Comparison of ENCODE assay signal across 8 cellular contexts in the genomic region with DNA sequence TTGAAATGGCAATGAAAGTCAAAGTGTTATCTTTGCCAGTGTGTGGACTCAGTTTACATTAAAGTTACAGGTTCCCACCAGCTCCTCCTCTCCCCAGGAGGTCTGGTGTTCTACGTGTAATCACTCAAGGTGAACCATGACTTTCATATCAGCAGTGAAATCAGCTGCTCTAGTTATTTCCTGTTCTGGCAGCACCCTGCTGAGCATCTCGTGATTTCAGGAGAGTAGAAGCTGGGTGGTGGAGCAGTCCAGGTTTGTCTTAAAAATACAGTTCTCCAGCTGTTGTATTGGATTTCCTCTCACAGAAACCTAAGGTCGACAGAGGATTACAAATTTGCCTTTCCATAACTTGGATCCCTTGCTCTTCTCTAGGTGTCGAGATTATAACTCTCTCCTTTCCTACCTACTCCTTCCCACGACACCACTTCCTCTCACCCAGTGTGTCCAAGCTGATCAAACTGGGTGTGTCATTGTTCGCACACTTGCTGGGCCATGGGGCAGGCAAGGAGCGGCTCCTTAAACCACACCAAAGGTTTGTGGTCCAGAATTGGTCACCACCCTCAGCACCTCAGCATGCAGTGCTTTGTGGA. TPM values are rescaled to one million over a fixed set of nuclear protein-coding genes. Genes with fewer than 3 reads are reported as not detected.
DNase-seq lines count a peak whose midpoint lies in the region; ATAC-seq and TF ChIP-seq lines count a peak whose summit lies in the region.

No MANE protein-coding gene starts in this region.

- peak; percentile 55 for DNase-seq in Panc1 (ENCODE audit: low read depth, low spot score)
- peak; percentile 76 for DNase-seq in mucosa of gallbladder (ENCODE audit: low spot score)
- no peak for DNase-seq in putamen (ENCODE audit: low spot score)
- DNase-seq in NCI-H2081 treated with DMSO at 0.1 percent for 48 hours (lab: John Stamatoyannopoulos, UW): no peak
- no peak for DNase-seq in HK-2 (ENCODE audit: unreplicated experiment)
- no peak for DNase-seq in mesothelial cell of epicardium (ENCODE audit: low spot score in 2 of 2, unreplicated experiment in 2 of 2)

- H3K27me3 Mint-ChIP-seq in mesothelial cell of epicardium (ENCODE audit: low read depth): peaks cover 3% of the 10 kb centered on the region

- POLR2A ChIA-PET in Panc1 (lab: Charles Lee): no interaction called here

- in situ Hi-C loops in Panc1 (cut with HindIII; ENCODE audit: low pct_unique_long_range_greater_than_20kb, low sequenced_read_pairs): no loop called here

- no TSS peak for BruUV-seq in Panc1 (replicated peaks; lab: Mats Ljungman, UMichigan)

- H3K4me1 Mint-ChIP-seq in mesothelial cell of epicardium: no peaks in the 10 kb centered on the region

- H3K9me3 Mint-ChIP-seq in mesothelial cell of epicardium: no peaks in the 10 kb centered on the region

- intact Hi-C loops in Panc1 (cut with micrococcal nuclease; ENCODE audit: unreplicated experiment): no loop called here

- H3K27ac ChIP-seq in Panc1 (ENCODE audit: low read length): no peak overlapping the region; the same call in 1 of the 2 replicates

- CTCF ChIA-PET in Panc1 (lab: Charles Lee): no interaction called here

- no peak for TF ChIP-seq CTCF in Panc1 (IDR thresholded peaks at IDR 0.05)
- TF ChIP-seq CTCF in mesothelial cell of epicardium (IDR thresholded peaks at IDR 0.05; ENCODE audit: unreplicated experiment): no peak

- H3K4me3 ChIP-seq in Panc1 (ENCODE audit: low read depth in 2 of 2, low read length in 2 of 2): no peak overlapping the region

- no peaks in the 10 kb centered on the region for H3K27me3 ChIP-seq in Panc1 (ENCODE audit: control insufficient read depth, insufficient read depth, low read length)

- ATAC-seq in GM18909 (IDR thresholded peaks at IDR 0.05; ENCODE audit: poor library complexity, unreplicated experiment) (peak; percentile 69), HG02763 (IDR thresholded peaks at IDR 0.05; ENCODE audit: unreplicated experiment) (peak; percentile 60), Panc1 (peak; percentile 63)

- H3K4me1 ChIP-seq in Panc1 (ENCODE audit: control insufficient read depth, insufficient read depth, low read length): peaks cover 6% of the 10 kb centered on the region

- H3K27ac Mint-ChIP-seq in mesothelial cell of epicardium: no peak overlapping the region

- H3K9me3 ChIP-seq in Panc1 (ENCODE audit: control insufficient read depth, insufficient read depth, low read depth, low read length): no peaks in the 10 kb centered on the region

- no peaks in the 10 kb centered on the region for H3K36me3 Mint-ChIP-seq in mesothelial cell of epicardium

- H3K4me3 Mint-ChIP-seq in mesothelial cell of epicardium: no peak overlapping the region

- H3K36me3 ChIP-seq in Panc1 (ENCODE audit: control insufficient read depth, insufficient read depth, low read length): no peaks in the 10 kb centered on the region

RNA-seq across cellular contexts. Expression of gene ARHGAP25, which starts 13.0 kb away (rescaled TPM):
- 0.49 TPM for total RNA-seq in Panc1 (2021; ENCODE audit: unreplicated experiment)
- not detected for polyA plus RNA-seq in Panc1 (2012; ENCODE audit: insufficient read length)
- total RNA-seq in mucosa of gallbladder: 12.6 TPM
- 1.2 to 1.4 TPM (median 1.3 TPM) in 3 replicates for total RNA-seq in mesothelial cell of epicardium

Comparison
In these comparisons a context has a peak if more than half of its experiments do, and no peak if none do; other contexts are left out.
1. DNase-seq: peak in Panc1 (single experiment) and mucosa of gallbladder (single experiment); none in putamen (single experiment), NCI-H2081 treated with DMSO at 0.1 percent for 48 hours (single experiment), HK-2 (single experiment) and mesothelial cell of epicardium (0 of 2).
2. Peak in every context shown above with its lines, with median percentiles within 50 percentile points of each other: ATAC-seq.